Comparison of ENCODE assay signal across 23 cellular contexts in the genomic region with DNA sequence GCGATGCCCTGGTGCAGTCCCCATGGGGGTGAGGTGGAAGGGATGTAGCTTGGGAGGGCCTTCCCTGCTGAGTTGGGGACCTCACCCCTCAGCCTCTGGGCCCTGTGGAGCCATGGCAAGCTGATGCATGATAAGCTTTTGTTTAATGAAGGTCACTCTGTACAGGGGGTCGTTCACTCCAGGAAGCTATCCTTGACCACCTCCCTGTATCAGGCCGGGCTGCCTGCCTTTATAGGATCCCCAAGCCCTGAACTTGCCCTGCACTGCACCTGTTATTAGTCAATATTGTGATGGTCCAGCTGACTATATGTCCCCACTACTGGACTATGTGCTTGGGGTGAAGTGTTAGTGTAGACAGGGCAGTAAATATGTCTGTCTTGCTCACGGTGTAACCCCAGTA. TPM values are rescaled to one million over a fixed set of nuclear protein-coding genes. Genes with fewer than 3 reads are reported as not detected.
"Had no signal": no experiment of that assay in that cellular context is flagged by ENCODE, and none has a peak within 500 bp of the region (broad histone marks: within the 10 kb centered on the region; RNA-seq: fewer than 3 reads in every experiment).

No MANE protein-coding gene starts in this region.

- H3K36me3 ChIP-seq: breast epithelium, MG63, Peyer's patch, SJSA1 had no signal

- ATAC-seq: activated CD4-positive, CD25-positive, alpha-beta regulatory T cell treated with anti-CD3 and anti-CD28 coated beads, Interleukin-2, amount 50 U/mL, for 24 hours; SK-N-SH treated with all-trans-retinoic acid at 6 μM for 48 hours had no signal

- H3K27ac Mint-ChIP-seq: T-helper 1 cell treated with Interleukin-12 subunit alpha and Interleukin-12 subunit beta and Interleukin-4 antibody, amounts not matched to agents 30 μg/mL and 1 μg/mL, for 36 hours had no signal

- H3K4me3 Mint-ChIP-seq: T-helper 1 cell treated with Interleukin-12 subunit alpha and Interleukin-12 subunit beta and Interleukin-4 antibody, amounts not matched to agents 30 μg/mL and 1 μg/mL, for 36 hours had no signal

- H3K4me1 ChIP-seq: breast epithelium, Peyer's patch, SJSA1 had no signal

- H3K27me3 ChIP-seq: breast epithelium, MG63, Peyer's patch, SJSA1 had no signal

- H3K4me3 ChIP-seq: breast epithelium, MG63, Peyer's patch, SJSA1 had no signal

- H3K27ac ChIP-seq: breast epithelium, Peyer's patch, RWPE1, SJSA1 had no signal

- DNase-seq: activated CD4-positive, alpha-beta T cell treated with anti-CD3 and anti-CD28 coated beads for 4 hours; activated naive CD4-positive, alpha-beta T cell treated with anti-CD3 and anti-CD28 coated beads, Interleukin-2, amount 50 U/mL, for 16 hours; activated T-cell treated with anti-CD3 and anti-CD28 coated beads, Interleukin-2, amount 50 U/mL, for 1 hour; caudate nucleus; MG63; MV-4-11; NCI-H1092 treated with DMSO at 0.1 percent for 48 hours; NCI-H1417 treated with DMSO at 0.1 percent for 48 hours; NCI-H1694; NCI-H2029; NCI-H2107; NCI-H510A treated with DMSO at 0.1 percent for 48 hours; NCI-H69; Right ventricle myocardium superior; SW 1271 had no signal

RNA-seq across cellular contexts. Expression of a gene that starts 49.7 kb away (rescaled TPM):
- total RNA-seq: Right ventricle myocardium superior had no signal
- polyA plus RNA-seq: aorta had no signal
